Comparison of ENCODE assay signal across 8 cellular contexts in the genomic region with DNA sequence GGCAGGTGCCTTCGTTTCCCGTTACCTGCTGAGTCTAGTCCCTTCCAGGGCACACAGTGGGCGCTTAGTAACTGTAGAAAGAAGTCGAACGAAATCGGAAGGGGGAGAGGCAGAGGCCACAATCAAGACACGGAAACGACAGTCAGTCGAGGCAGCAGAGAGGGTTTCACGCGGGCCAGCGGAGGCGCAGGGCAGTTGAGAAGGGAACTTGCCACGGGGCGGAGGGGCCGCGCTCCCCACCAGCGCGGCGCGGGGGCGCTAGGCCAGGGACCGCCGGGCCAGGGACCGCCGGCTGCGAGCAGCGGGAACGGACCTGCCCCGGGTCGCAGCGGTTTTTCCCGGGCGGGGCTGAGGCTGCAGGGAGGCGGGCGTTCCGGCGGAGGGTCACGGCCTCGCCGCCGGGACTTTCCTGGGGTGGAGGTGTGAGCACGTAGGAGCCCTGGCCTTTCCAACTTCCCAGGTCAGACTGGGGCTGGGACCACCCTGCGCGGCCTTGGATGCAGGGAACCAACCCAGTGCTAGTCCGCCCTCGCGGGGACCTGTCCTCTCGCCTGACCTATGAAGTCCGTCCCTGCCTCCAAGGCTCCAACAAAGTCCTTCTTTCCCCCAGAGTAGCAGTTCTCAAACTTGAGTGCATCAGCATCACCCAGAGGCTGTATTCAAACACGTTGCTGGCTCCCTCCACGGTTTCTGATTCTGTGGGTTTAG.
A peak's percentile ranks its signal among the peaks of the same experiment; 100 is the strongest.
DNase-seq lines count a peak whose midpoint lies in the region; ATAC-seq and TF ChIP-seq lines count a peak whose summit lies in the region.

No MANE protein-coding gene starts in this region.

- peak overlapping the region; percentile 58 for H3K4me3 ChIP-seq in WI38 (ENCODE audit: low read depth, low read length)
- peak overlapping the region; percentile 36 to 54 for H3K4me3 ChIP-seq in cardiac fibroblast (replicated peaks in 1 of 2; ENCODE audit: low read depth in 2 of 2, low read length in 2 of 2)

- peak; percentile 7; the same call in 1 of the 2 replicates for TF ChIP-seq CTCF in WI38 (IDR thresholded peaks at IDR 0.05; ENCODE audit: low read depth, low read length)
- no peak for TF ChIP-seq CTCF in cardiac fibroblast (IDR thresholded peaks at IDR 0.05; ENCODE audit: low read depth, low read length)

- ATAC-seq in GM18907 (IDR thresholded peaks at IDR 0.05; ENCODE audit: unreplicated experiment), result peak; percentile 56
- peak; percentile 51 for ATAC-seq in HG03066 (IDR thresholded peaks at IDR 0.05; ENCODE audit: low read depth, unreplicated experiment)

- DNase-seq in cardiac fibroblast (ENCODE audit: low read depth in 2 of 2) (peak; percentile 40 to 46), left kidney (ENCODE audit: low read depth, low spot score) (peak; percentile 70), LoVo (ENCODE audit: low spot score) (no peak), SHP77 treated with DMSO at 0.1 percent for 48 hours (lab: John Stamatoyannopoulos, UW) (no peak)
- DNase-seq in stimulated activated CD4-positive, alpha-beta T cell treated with anti-CD3 and anti-CD28 coated beads, Interleukin-4, amount 100 ng/mL, for 1 hour, result peak; percentile 32

Comparison
In these comparisons a context has a peak if more than half of its experiments do, and no peak if none do; other contexts are left out.
1. DNase-seq: peak in cardiac fibroblast (2 of 2), left kidney (single experiment) and stimulated activated CD4-positive, alpha-beta T cell treated with anti-CD3 and anti-CD28 coated beads, Interleukin-4, amount 100 ng/mL, for 1 hour (single experiment); none in LoVo (single experiment) and SHP77 treated with DMSO at 0.1 percent for 48 hours (single experiment).